ENCODE assay signal across 31 cellular contexts in the genomic region with DNA sequence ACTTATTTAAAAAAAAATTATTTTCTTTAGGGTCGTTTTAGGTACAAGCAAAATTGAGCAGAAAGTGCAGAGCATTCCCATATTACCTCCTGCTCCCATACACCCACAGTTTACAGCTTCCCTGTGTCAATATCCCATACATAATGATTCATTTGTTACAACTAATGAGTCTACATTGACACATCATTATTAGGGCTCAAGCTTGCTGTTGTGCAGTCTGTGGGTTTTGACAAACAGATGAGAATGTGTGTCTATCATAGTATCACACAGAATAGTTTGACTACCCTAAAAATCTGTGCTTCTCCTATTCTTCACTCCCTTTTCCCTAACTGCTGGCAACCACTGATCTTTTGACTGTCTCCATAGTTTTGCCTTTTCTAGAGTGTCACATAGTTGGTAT. TPM values are rescaled to one million over a fixed set of nuclear protein-coding genes. Genes with fewer than 3 reads are reported as not detected.
"Had no signal": no experiment of that assay in that cellular context is flagged by ENCODE, and none has a peak within 500 bp of the region (broad histone marks: within the 10 kb centered on the region; RNA-seq: fewer than 3 reads in every experiment).

No MANE protein-coding gene starts in this region.

- H3K9me3 ChIP-seq: neutrophil, ovary, psoas muscle, spleen, suprapubic skin, testis, tibial artery, transverse colon, upper lobe of right lung, uterus had no signal

- H3K4me3 ChIP-seq: ovary, psoas muscle, skin epidermis, smooth muscle cell, spleen, suprapubic skin, testis, tibial artery, transverse colon, upper lobe of right lung, uterus had no signal

- H3K9ac ChIP-seq: parathyroid adenoma had no signal

- H3K4me1 ChIP-seq: testis had no signal

- H3K27ac ChIP-seq: neutrophil, ovary, parathyroid adenoma, psoas muscle, skin epidermis, spleen, suprapubic skin, testis, tibial artery, transverse colon, upper lobe of right lung, uterus had no signal

- H2AFZ ChIP-seq: parathyroid adenoma had no signal

- H3K36me3 ChIP-seq: ovary, uterus had no signal

- DNase-seq: naive thymus-derived CD8-positive, alpha-beta T cell; nephron progenitor cell; occipital lobe; ovary; posterior cingulate gyrus; psoas muscle; right cardiac atrium; spleen; stimulated activated CD4-positive, alpha-beta T cell treated with anti-CD3 and anti-CD28 coated beads, Interleukin-12 subunit alpha, Interleukin-12 subunit beta, amount 100 ng/mL, for 4 hours; stimulated activated CD4-positive, alpha-beta T cell treated with anti-CD3 and anti-CD28 coated beads, Interleukin-1b, Interleukin-23, amount 100 ng/mL, for 48 hours; stimulated activated CD4-positive, alpha-beta T cell treated with anti-CD3 and anti-CD28 coated beads, Interleukin-4, amount 100 ng/mL, for 1 hour; stimulated activated CD4-positive, alpha-beta T cell treated with anti-CD3 and anti-CD28 coated beads, Interleukin-4, amount 100 ng/mL, for 4 hours; stimulated activated CD8-positive, alpha-beta memory T cell treated with anti-CD3 and anti-CD28 coated beads, Interleukin-4, amount 100 ng/mL, for 48 hours; stimulated activated naive CD4-positive, alpha-beta T cell; stimulated activated naive CD8-positive, alpha-beta T cell treated with anti-CD3 and anti-CD28 coated beads, Interleukin-15, amount 100 ng/mL, for 72 hours; stimulated activated naive CD8-positive, alpha-beta T cell treated with anti-CD3 and anti-CD28 coated beads, Interleukin-15, Interleukin-2, amounts not matched to agents 100 U/mL and 50 U/mL, for 24 hours; substantia nigra; testis; tibial artery; transverse colon; upper lobe of right lung; uterus had no signal

- H3K27me3 ChIP-seq: neutrophil, ovary, spleen, suprapubic skin, testis, tibial artery, transverse colon, upper lobe of right lung, uterus had no signal

- ATAC-seq: naive thymus-derived CD8-positive, alpha-beta T cell; natural killer cell treated with Interleukin-12 subunit alpha and Interleukin-12 subunit beta and Interleukin-15 and Interleukin-18, amount 100 ng/mL, for 72 hours; psoas muscle; right cardiac atrium; sciatic nerve; stimulated activated memory B cell treated with anti-CD40 and anti-IgM and Interleukin-4, amounts not matched to agents 10 μg/mL and 1 μg/mL and 100 μg/mL, for 72 hours; stimulated activated naive CD8-positive, alpha-beta T cell treated with anti-CD3 and anti-CD28 coated beads, Interleukin-15, amount 100 ng/mL, for 72 hours; stimulated activated naive CD8-positive, alpha-beta T cell treated with anti-CD3 and anti-CD28 coated beads, Interleukin-15, Interleukin-2, amounts not matched to agents 100 U/mL and 50 U/mL, for 24 hours; upper lobe of right lung had no signal

- H3K4me2 ChIP-seq: smooth muscle cell had no signal

RNA-seq across cellular contexts. Expression of gene TMEM74B, which starts 56.9 kb away (rescaled TPM):
- total RNA-seq: naive thymus-derived CD8-positive, alpha-beta T cell; natural killer cell treated with Interleukin-12 subunit alpha and Interleukin-12 subunit beta and Interleukin-15 and Interleukin-18, amount 100 ng/mL, for 72 hours; osteoblast had no signal
- polyA plus RNA-seq: naive thymus-derived CD8-positive, alpha-beta T cell; smooth muscle cell had no signal
